In the genomic region with DNA sequence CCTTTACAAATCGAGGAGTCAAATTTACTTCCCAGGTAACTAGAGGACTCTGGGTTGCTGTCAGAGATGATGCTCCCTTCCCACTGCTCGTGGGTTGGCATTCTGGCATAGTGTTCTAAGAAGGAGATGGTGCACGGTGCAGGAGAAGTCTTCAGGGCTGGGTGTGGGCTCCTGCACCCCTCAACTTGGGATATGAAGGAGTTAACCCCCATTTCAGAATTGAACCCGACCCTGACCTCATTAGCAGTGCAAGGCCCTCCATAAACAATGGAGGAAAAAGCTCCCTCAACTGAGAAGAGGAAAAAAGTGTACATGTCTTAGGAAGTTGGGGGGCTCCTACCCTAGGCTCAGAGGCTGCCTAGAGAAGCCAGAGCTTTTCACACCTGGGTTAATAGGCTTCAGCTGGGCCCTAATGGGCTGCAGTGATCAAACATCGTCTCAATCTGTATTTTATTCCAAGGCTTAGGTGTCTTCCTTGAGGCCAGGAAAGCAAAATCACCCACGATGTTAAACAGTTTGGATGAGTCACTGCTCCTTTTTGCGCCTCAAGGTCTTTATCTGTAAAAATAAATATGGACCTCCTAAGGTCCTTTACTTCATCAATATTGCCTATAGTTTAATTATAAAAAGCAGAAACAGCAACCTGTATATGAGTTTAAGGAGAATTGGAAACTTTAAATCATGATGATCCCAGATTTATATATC, we compare ENCODE assay signal across 1 cellular context.
TF ChIP-seq lines count a peak whose summit lies in the region.

No MANE protein-coding gene starts in this region.

TF ChIP-seq in K562, 482 proteins besides CTCF, POLR2A, EP300 and RAD21 (continued from another document):
- TF ChIP-seq, protein P1, sequence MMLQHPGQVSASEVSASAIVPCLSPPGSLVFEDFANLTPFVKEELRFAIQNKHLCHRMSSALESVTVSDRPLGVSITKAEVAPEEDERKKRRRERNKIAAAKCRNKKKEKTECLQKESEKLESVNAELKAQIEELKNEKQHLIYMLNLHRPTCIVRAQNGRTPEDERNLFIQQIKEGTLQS (IDR thresholded peaks at IDR 0.05): peak; percentile 35; the same call in 1 of the 2 replicates
- TF ChIP-seq, protein P1 (CRISPR knock-in tag; conservative IDR thresholded peaks at IDR 0.05): no peak
- TF ChIP-seq RBM39 (optimal IDR thresholded peaks at IDR 0.05; ENCODE audit: low read depth, low read length) (no peak), MYC (IDR thresholded peaks at IDR 0.05; ENCODE audit: low read depth, low read length) (no peak), MYC (CRISPR knock-in tag; IDR thresholded peaks at IDR 0.05; ENCODE audit: borderline replicate concordance, low read depth) (no peak), FOSL1 (tag; conservative IDR thresholded peaks at IDR 0.05) (0 out of 2 replicates have a peak, but pooled peaks have one; percentile 8), THRB (CRISPR knock-in tag; conservative IDR thresholded peaks at IDR 0.05) (no peak), JUND (IDR thresholded peaks at IDR 0.05; ENCODE audit: borderline replicate concordance, low read depth, low read length) (0 out of 2 replicates have a peak, but pooled peaks have one; percentile 13), JUND (tag; IDR thresholded peaks at IDR 0.05; ENCODE audit: borderline replicate concordance, low read depth, low read length) (peak; percentile 54; the same call in 2 of the 3 replicates)
- TF ChIP-seq, protein P2, sequence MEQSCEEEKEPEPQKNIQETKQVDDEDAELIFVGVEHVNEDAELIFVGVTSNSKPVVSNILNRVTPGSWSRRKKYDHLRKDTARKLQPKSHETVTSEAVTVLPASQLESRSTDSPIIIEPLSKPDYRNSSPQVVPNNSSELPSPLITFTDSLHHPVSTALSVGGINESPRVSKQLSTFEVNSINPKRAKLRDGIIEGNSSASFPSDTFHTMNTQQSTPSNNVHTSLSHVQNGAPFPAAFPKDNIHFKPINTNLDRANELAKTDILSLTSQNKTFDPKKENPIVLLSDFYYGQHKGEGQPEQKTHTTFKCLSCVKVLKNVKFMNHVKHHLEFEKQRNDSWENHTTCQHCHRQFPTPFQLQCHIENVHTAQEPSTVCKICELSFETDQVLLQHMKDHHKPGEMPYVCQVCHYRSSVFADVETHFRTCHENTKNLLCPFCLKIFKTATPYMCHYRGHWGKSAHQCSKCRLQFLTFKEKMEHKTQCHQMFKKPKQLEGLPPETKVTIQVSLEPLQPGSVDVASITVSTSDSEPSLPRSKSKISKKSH (CRISPR knock-in tag; IDR thresholded peaks at IDR 0.05): no peak
